ENCODE assay signal across 1 cellular context in the genomic region with DNA sequence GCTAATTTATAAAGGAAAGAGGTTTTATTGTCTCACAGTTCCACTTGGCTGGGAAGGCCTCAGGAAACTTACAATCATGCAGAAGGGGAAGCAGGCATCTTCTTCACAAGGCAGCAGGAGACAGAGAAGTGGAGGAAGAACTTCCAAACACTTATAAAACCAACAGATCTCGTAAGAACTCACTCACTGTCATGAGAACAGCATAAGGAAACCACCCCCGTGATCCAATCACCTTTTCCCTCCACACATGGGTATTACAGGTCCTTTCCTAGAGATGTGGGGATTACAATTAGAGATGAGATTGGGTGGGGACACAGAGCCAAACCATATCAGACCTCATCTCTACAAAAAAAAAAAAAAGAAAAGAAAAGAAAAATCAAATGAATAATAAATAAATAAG.
TF ChIP-seq lines count a peak whose summit lies in the region.

No MANE protein-coding gene starts in this region.

TF ChIP-seq in GM12878, 131 proteins besides CTCF, POLR2A, EP300 and RAD21:
- no peak for TF ChIP-seq SRF (IDR thresholded peaks at IDR 0.05; ENCODE audit: low read depth in 2 of 2, low read length in 2 of 2)
- TF ChIP-seq CEBPB (IDR thresholded peaks at IDR 0.05; ENCODE audit: borderline replicate concordance in 1 of 2, low read depth in 2 of 2, low read length in 2 of 2) = no peak
- no peak for TF ChIP-seq TCF3 (IDR thresholded peaks at IDR 0.05; ENCODE audit: borderline replicate concordance, insufficient read depth, low read depth, low read length)
- TF ChIP-seq SUPT20H (IDR thresholded peaks at IDR 0.05; ENCODE audit: borderline replicate concordance, control insufficient read depth, low read depth, low read length) = no peak
- TF ChIP-seq SIN3A (IDR thresholded peaks at IDR 0.05; ENCODE audit: low read depth, low read length) = no peak
- TF ChIP-seq MYC (IDR thresholded peaks at IDR 0.05; ENCODE audit: insufficient read depth, insufficient read length, insufficient replicate concordance, low read length, severe bottlenecking) = no peak
- TF ChIP-seq, protein P1, sequence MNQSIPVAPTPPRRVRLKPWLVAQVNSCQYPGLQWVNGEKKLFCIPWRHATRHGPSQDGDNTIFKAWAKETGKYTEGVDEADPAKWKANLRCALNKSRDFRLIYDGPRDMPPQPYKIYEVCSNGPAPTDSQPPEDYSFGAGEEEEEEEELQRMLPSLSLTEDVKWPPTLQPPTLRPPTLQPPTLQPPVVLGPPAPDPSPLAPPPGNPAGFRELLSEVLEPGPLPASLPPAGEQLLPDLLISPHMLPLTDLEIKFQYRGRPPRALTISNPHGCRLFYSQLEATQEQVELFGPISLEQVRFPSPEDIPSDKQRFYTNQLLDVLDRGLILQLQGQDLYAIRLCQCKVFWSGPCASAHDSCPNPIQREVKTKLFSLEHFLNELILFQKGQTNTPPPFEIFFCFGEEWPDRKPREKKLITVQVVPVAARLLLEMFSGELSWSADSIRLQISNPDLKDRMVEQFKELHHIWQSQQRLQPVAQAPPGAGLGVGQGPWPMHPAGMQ (IDR thresholded peaks at IDR 0.05; ENCODE audit: borderline replicate concordance) = no peak
- TF ChIP-seq RB1 (IDR thresholded peaks at IDR 0.05; ENCODE audit: borderline replicate concordance) = no peak
- TF ChIP-seq MEF2A (IDR thresholded peaks at IDR 0.05; ENCODE audit: insufficient read depth, low read depth, low read length) = no peak
- TF ChIP-seq ZZZ3 (IDR thresholded peaks at IDR 0.05; ENCODE audit: control insufficient read depth, insufficient read length, low read depth) = no peak
TF ChIP-seq in GM12878: peak in this region for 0.
